Comparison of ENCODE assay signal across 7 cellular contexts in genomic region chr9:124769451-124770358, GRCh38. TPM values are rescaled to one million over a fixed set of nuclear protein-coding genes. Genes with fewer than 3 reads are reported as not detected.
DNase-seq lines count a peak whose midpoint lies in the region; ATAC-seq, FAIRE-seq and TF ChIP-seq lines count a peak whose summit lies in the region.

No MANE protein-coding gene starts in this region.

- RAD21 ChIA-PET in GM12878 (lab: Charles Lee; ENCODE audit: unreplicated experiment), result interaction anchor here (0.6 to 6.7 kb wide), 14 partner anchors 9 to 152 kb away, joined by 3 to 180 read pairs (median 5); partner anchors contain the start of gene WDR38

- H3K27me3 ChIP-seq in GM12878 (replicated peaks in 1 of 2; ENCODE audit: control insufficient read depth in 2 of 2, insufficient read depth in 2 of 2, low read length in 1 of 2) (no peaks in the 10 kb centered on the region), stomach smooth muscle (ENCODE audit: control insufficient read depth in 1 of 2, insufficient read depth in 2 of 2, low read length in 2 of 2) (peaks cover 15 to 41% of the 10 kb centered on the region in 2 donors)

- H3K4me3 ChIP-seq in GM12878 (peak overlapping the region; percentile 97), stomach smooth muscle (ENCODE audit: low read length in 2 of 2) (peak overlapping the region; percentile 62 to 79)

- TF ChIP-seq EP300 in GM12878 (IDR thresholded peaks at IDR 0.05; ENCODE audit: borderline replicate concordance in 1 of 2, control insufficient read depth in 1 of 2, low read depth in 2 of 2, low read length in 2 of 2), result no peak

- H3K27ac ChIP-seq in GM12878 (ENCODE audit: control insufficient read depth, insufficient read depth) (peak overlapping the region; percentile 69), stomach smooth muscle (ENCODE audit: low read length) (no peak overlapping the region)

- peak overlapping the region; percentile 65 for H2AFZ ChIP-seq in GM12878 (ENCODE audit: control insufficient read depth, low read depth, low read length)

- no TSS peak for BruUV-seq in GM12878 (replicated peaks; lab: Mats Ljungman, UMichigan)

- DNase-seq in GM18507 (ENCODE audit: extremely low spot score, insufficient read length, low read depth), result no peak
- peak; percentile 42 to 76 for DNase-seq in NCI-H526 (lab: John Stamatoyannopoulos, UW)
- no peak for DNase-seq in GM12878 (ENCODE audit: low read depth, low spot score)
- peak; percentile 67 for DNase-seq in left kidney (ENCODE audit: low read depth, low spot score)
- no peak for DNase-seq in COR-L47 (lab: John Stamatoyannopoulos, UW)
- no peak for DNase-seq in putamen (ENCODE audit: low spot score)

- H3K4me1 ChIP-seq in GM12878 (ENCODE audit: control insufficient read depth, insufficient read depth, low read length), result peaks cover 21% of the 10 kb centered on the region
- peaks cover 7% of the 10 kb centered on the region for H3K4me1 ChIP-seq in stomach smooth muscle (ENCODE audit: control insufficient read depth, insufficient read depth, low read length)

- in situ Hi-C loops in GM12878 (cut with MboI), result loop anchor here (5.0 kb wide), 3 partner anchors 83 to 603 kb away; partner anchors contain the start of genes SCAI and WDR38

- H3K36me3 ChIP-seq in GM12878 (ENCODE audit: control insufficient read depth in 2 of 2, insufficient read depth in 2 of 2, low read length in 1 of 2), result no peaks in the 10 kb centered on the region
- H3K36me3 ChIP-seq in stomach smooth muscle (ENCODE audit: control insufficient read depth in 2 of 2, insufficient read depth in 2 of 2, low read length in 2 of 2), result no peaks in the 10 kb centered on the region

- peak; percentile 38 for FAIRE-seq in GM18507 (lab: Jason Lieb, UNC)
- FAIRE-seq in GM12878 (lab: Jason Lieb, UNC), result peak; percentile 18

- ATAC-seq in GM12878, result peak; percentile 15

- no peak for TF ChIP-seq RAD21 in GM12878 (IDR thresholded peaks at IDR 0.05; ENCODE audit: insufficient read depth, low read depth, low read length)

- H4K20me1 ChIP-seq in GM12878 (ENCODE audit: control insufficient read depth, insufficient read depth), result no peaks in the 10 kb centered on the region

- H3K9me3 ChIP-seq in GM12878 (replicated peaks; ENCODE audit: control insufficient read depth, insufficient read depth, low read length), result no peaks in the 10 kb centered on the region
- no peaks in the 10 kb centered on the region for H3K9me3 ChIP-seq in stomach smooth muscle (ENCODE audit: control insufficient read depth in 2 of 2, low read length in 2 of 2)

- TF ChIP-seq CTCF in GM12878 (IDR thresholded peaks at IDR 0.05 in 2 of 3, conservative IDR thresholded peaks at IDR 0.05 in 1 of 3; ENCODE audit: control insufficient read depth in 2 of 3, extremely low read depth in 1 of 3, insufficient read depth in 1 of 3, low read depth in 3 of 3, low read length in 3 of 3), result no peak

- peak overlapping the region; percentile 78 for H3K9ac ChIP-seq in GM12878 (ENCODE audit: control insufficient read depth, insufficient read depth, low read length)
- H3K9ac ChIP-seq in stomach smooth muscle (ENCODE audit: low read length in 2 of 2), result peak overlapping the region in 1 of 2 donors; percentile 24

- no peak; the same call in 1 of the 2 replicates for TF ChIP-seq POLR2A in GM12878 (IDR thresholded peaks at IDR 0.05; ENCODE audit: low read depth, low read length)

- POLR2A ChIA-PET in GM12878 (lab: Charles Lee), result interaction anchor here (0.6 to 4.5 kb wide), 25 partner anchors 9 to 993 kb away, joined by 3 to 41 read pairs (median 4); partner anchors contain the start of genes ARPC5L, HSPA5, RPL35 and WDR38

- intact Hi-C loops in GM12878 (cut with micrococcal nuclease; ENCODE audit: unreplicated experiment), result loop anchor here (5.0 kb wide), 1 partner anchor 352 kb away; the partner anchor contains the start of gene PSMB7

- H3K79me2 ChIP-seq in GM12878 (ENCODE audit: control insufficient read depth, insufficient read depth, low read length), result peaks cover 54% of the 10 kb centered on the region

- SMC1A ChIA-PET in GM12878 (lab: Charles Lee; ENCODE audit: uncharacterized antibody, unreplicated experiment), result interaction anchor here (0.8 to 9.9 kb wide), 15 partner anchors 10 to 378 kb away, joined by 3 to 233 read pairs (median 4); partner anchors contain the start of gene WDR38

- CTCF ChIA-PET in GM12878 (lab: Yijun Ruan, JAX), result interaction anchor here (0.6 to 16.1 kb wide), 18 partner anchors 8 to 535 kb away, joined by 3 to 575 read pairs (median 4); partner anchors contain the start of genes ARPC5L, RPL35 and WDR38

- 6% methylated on average over 52 of the region's 57 CpGs for WGBS in GM12878 (ENCODE audit: insufficient coverage, insufficient replicate concordance, low lambda C conversion rate, missing lambda C conversion rate)

- H3K4me2 ChIP-seq in GM12878 (ENCODE audit: control insufficient read depth, insufficient read depth), result peak overlapping the region; percentile 80

TF ChIP-seq in GM12878, 131 proteins besides CTCF, POLR2A, EP300 and RAD21 (continues in another document):
- 0 out of 2 replicates have a peak, but pooled peaks have one; percentile 34 for TF ChIP-seq GATAD2B (conservative IDR thresholded peaks at IDR 0.05; ENCODE audit: low read depth)
- no peak for TF ChIP-seq ELK1 (IDR thresholded peaks at IDR 0.05; ENCODE audit: low read depth, low read length)
- peak; percentile 50; the same call in 1 of the 2 replicates for TF ChIP-seq NKRF (conservative IDR thresholded peaks at IDR 0.05)
- TF ChIP-seq FOXK2 (IDR thresholded peaks at IDR 0.05), result no peak
- TF ChIP-seq DPF2 (IDR thresholded peaks at IDR 0.05), result 0 out of 2 replicates have a peak, but pooled peaks have one; percentile 10
- 0 out of 2 replicates have a peak, but pooled peaks have one; percentile 20 for TF ChIP-seq HDGF (IDR thresholded peaks at IDR 0.05)
- peak; percentile 44; the same call in 1 of the 2 replicates for TF ChIP-seq IKZF1 (conservative IDR thresholded peaks at IDR 0.05)
- TF ChIP-seq ZSCAN29 (IDR thresholded peaks at IDR 0.05), result peak; percentile 91
- no peak for TF ChIP-seq HDAC6 (IDR thresholded peaks at IDR 0.05; ENCODE audit: unreplicated experiment)

RNA-seq across cellular contexts. Expression of gene NR6A1, which starts 1.4 kb away (rescaled TPM):
- total RNA-seq in GM12878 (2013; cell fraction: nucleolus; rRNA removed), result 25.7 and 29.8 TPM in 2 replicates
- total RNA-seq in GM12878 (2014; rRNA removed) (5.9 and 6.1 TPM in 2 replicates), GM12878 (2014; rRNA removed; fragmentation: Illumina TruSeq; extraction: Trizol) (5.0 and 5.4 TPM in 2 replicates), GM12878 (2021) (8.7 and 9.2 TPM in 2 replicates)
- 2.9 TPM for polyA plus RNA-seq in GM12878 (2011; ENCODE audit: low read depth)
- polyA plus RNA-seq in GM12878 (2011; rRNA removed) (5.8 and 8.0 TPM in 2 replicates), GM12878 (2014; fragmentation: Illumina TruSeq; extraction: Trizol) (5.1 and 5.7 TPM in 2 replicates), GM12878 (2014; fragmentation: Nextera tagmentation; extraction: Ambion mirVana) (1 to 10 TPM; 1.2 to 2.5 TPM), GM12878 (2014; rRNA removed) (3.9 and 4.1 TPM in 2 replicates), GM12878 (2016; fragmentation: Nextera tagmentation; extraction: Ambion mirVana) (1 to 10 TPM; 2.6 to 2.9 TPM)
- 6.2 and 6.4 TPM in 2 replicates for polyA plus RNA-seq in GM12878 (2011; cell fraction: cytosol; rRNA removed)
- 7.7 and 8.9 TPM in 2 replicates for polyA plus RNA-seq in GM12878 (2011; cell fraction: nucleus; rRNA removed)
- polyA plus RNA-seq in GM12878 (2012), result 2.9 and 3.3 TPM in 2 replicates
- 18.5 and 20.6 TPM in 2 replicates for polyA minus RNA-seq in GM12878 (2011; rRNA and poly(A)+ RNA removed)
- polyA minus RNA-seq in GM12878 (2011; cell fraction: cytosol; rRNA and poly(A)+ RNA removed), result 5.3 and 5.6 TPM in 2 replicates
- polyA minus RNA-seq in GM12878 (2011; cell fraction: nucleus; rRNA and poly(A)+ RNA removed), result 5.2 and 10.0 TPM in 2 replicates

RNA-seq across cellular contexts. Expression of gene OLFML2A, which starts 7.2 kb away (rescaled TPM):
- total RNA-seq in GM12878 (2013; cell fraction: nucleolus; rRNA removed), result 0.34 and 0.56 TPM in 2 replicates
- total RNA-seq in GM12878 (2014; rRNA removed), result 0.05 and 0.06 TPM in 2 replicates
- 0.09 and 0.14 TPM in 2 replicates for total RNA-seq in GM12878 (2014; rRNA removed; fragmentation: Illumina TruSeq; extraction: Trizol)
- 0.10 and 0.27 TPM in 2 replicates for total RNA-seq in GM12878 (2021)
- 0.05 TPM for polyA plus RNA-seq in GM12878 (2011; ENCODE audit: low read depth)
- polyA plus RNA-seq in GM12878 (2011; rRNA removed), result not detected in 2 replicates
- 0.01 and 0.03 TPM in 2 replicates for polyA plus RNA-seq in GM12878 (2011; cell fraction: cytosol; rRNA removed)
- polyA plus RNA-seq in GM12878 (2011; cell fraction: nucleus; rRNA removed), result 0.03 and 0.04 TPM in 2 replicates
- 0.12 and 0.22 TPM in 2 replicates for polyA plus RNA-seq in GM12878 (2012)
- 0.06 and 0.10 TPM in 2 replicates for polyA plus RNA-seq in GM12878 (2014; fragmentation: Illumina TruSeq; extraction: Trizol)
- under 1 TPM in 1 of 2 experiments, not detected in 1; 0.02 TPM for polyA plus RNA-seq in GM12878 (2014; fragmentation: Nextera tagmentation; extraction: Ambion mirVana)
- polyA plus RNA-seq in GM12878 (2014; rRNA removed), result 0.13 and 0.16 TPM in 2 replicates
- not detected for polyA plus RNA-seq in GM12878 (2016; fragmentation: Nextera tagmentation; extraction: Ambion mirVana)
- polyA minus RNA-seq in GM12878 (2011; rRNA and poly(A)+ RNA removed), result not detected in 2 replicates
- not detected in 2 replicates for polyA minus RNA-seq in GM12878 (2011; cell fraction: cytosol; rRNA and poly(A)+ RNA removed)
- polyA minus RNA-seq in GM12878 (2011; cell fraction: nucleus; rRNA and poly(A)+ RNA removed), result not detected in 2 replicates

Comparison
In these comparisons a context has a peak if more than half of its experiments do, and no peak if none do; other contexts are left out.
1. DNase-seq: peak in NCI-H526 (2 of 2) and left kidney (single experiment); none in GM18507 (single experiment), GM12878 (single experiment), COR-L47 (single experiment) and putamen (single experiment).